1 cellular context compared by ENCODE assay signal in the genomic region with DNA sequence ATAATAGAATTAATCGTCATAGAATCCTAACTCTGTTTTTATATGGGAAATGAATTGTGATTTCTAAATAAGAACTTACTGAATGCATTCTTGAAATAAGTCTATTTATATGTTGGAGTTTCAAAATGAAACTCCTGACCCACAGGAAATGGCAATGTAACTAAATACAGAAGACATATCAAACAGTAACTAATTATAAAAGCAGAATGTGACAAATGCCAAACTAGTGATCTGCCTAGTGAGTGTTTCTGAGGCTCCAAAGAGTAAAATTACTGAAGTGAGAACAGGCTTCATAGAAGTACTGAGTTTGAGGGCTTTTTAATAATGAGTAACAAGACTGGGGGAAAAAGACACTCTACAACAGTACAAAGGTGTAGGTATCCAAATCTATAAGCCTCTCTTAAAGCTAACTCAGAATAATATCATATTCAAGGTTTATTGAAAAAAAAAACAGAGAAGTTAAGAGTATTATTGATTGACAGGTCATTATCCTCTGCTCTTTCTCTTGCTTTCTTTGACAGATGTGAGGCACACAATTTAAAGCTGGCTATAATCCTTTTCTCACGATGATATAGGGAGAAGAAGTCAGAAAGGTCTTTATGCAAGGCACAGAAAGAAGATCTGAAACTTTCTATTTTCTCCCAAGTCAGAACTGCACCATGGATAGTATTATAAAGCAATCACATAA.
TF ChIP-seq lines count a peak whose summit lies in the region.

No MANE protein-coding gene starts in this region.

TF ChIP-seq in GM23338, 12 proteins besides CTCF, POLR2A, EP300 and RAD21 (continued from another document):
- TF ChIP-seq, protein P1, sequence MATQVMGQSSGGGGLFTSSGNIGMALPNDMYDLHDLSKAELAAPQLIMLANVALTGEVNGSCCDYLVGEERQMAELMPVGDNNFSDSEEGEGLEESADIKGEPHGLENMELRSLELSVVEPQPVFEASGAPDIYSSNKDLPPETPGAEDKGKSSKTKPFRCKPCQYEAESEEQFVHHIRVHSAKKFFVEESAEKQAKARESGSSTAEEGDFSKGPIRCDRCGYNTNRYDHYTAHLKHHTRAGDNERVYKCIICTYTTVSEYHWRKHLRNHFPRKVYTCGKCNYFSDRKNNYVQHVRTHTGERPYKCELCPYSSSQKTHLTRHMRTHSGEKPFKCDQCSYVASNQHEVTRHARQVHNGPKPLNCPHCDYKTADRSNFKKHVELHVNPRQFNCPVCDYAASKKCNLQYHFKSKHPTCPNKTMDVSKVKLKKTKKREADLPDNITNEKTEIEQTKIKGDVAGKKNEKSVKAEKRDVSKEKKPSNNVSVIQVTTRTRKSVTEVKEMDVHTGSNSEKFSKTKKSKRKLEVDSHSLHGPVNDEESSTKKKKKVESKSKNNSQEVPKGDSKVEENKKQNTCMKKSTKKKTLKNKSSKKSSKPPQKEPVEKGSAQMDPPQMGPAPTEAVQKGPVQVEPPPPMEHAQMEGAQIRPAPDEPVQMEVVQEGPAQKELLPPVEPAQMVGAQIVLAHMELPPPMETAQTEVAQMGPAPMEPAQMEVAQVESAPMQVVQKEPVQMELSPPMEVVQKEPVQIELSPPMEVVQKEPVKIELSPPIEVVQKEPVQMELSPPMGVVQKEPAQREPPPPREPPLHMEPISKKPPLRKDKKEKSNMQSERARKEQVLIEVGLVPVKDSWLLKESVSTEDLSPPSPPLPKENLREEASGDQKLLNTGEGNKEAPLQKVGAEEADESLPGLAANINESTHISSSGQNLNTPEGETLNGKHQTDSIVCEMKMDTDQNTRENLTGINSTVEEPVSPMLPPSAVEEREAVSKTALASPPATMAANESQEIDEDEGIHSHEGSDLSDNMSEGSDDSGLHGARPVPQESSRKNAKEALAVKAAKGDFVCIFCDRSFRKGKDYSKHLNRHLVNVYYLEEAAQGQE (IDR thresholded peaks at IDR 0.05; ENCODE audit: unreplicated experiment) = no peak
- no peak for TF ChIP-seq EZH2phosphoT487 (IDR thresholded peaks at IDR 0.05; ENCODE audit: unreplicated experiment)
- TF ChIP-seq, protein P2, sequence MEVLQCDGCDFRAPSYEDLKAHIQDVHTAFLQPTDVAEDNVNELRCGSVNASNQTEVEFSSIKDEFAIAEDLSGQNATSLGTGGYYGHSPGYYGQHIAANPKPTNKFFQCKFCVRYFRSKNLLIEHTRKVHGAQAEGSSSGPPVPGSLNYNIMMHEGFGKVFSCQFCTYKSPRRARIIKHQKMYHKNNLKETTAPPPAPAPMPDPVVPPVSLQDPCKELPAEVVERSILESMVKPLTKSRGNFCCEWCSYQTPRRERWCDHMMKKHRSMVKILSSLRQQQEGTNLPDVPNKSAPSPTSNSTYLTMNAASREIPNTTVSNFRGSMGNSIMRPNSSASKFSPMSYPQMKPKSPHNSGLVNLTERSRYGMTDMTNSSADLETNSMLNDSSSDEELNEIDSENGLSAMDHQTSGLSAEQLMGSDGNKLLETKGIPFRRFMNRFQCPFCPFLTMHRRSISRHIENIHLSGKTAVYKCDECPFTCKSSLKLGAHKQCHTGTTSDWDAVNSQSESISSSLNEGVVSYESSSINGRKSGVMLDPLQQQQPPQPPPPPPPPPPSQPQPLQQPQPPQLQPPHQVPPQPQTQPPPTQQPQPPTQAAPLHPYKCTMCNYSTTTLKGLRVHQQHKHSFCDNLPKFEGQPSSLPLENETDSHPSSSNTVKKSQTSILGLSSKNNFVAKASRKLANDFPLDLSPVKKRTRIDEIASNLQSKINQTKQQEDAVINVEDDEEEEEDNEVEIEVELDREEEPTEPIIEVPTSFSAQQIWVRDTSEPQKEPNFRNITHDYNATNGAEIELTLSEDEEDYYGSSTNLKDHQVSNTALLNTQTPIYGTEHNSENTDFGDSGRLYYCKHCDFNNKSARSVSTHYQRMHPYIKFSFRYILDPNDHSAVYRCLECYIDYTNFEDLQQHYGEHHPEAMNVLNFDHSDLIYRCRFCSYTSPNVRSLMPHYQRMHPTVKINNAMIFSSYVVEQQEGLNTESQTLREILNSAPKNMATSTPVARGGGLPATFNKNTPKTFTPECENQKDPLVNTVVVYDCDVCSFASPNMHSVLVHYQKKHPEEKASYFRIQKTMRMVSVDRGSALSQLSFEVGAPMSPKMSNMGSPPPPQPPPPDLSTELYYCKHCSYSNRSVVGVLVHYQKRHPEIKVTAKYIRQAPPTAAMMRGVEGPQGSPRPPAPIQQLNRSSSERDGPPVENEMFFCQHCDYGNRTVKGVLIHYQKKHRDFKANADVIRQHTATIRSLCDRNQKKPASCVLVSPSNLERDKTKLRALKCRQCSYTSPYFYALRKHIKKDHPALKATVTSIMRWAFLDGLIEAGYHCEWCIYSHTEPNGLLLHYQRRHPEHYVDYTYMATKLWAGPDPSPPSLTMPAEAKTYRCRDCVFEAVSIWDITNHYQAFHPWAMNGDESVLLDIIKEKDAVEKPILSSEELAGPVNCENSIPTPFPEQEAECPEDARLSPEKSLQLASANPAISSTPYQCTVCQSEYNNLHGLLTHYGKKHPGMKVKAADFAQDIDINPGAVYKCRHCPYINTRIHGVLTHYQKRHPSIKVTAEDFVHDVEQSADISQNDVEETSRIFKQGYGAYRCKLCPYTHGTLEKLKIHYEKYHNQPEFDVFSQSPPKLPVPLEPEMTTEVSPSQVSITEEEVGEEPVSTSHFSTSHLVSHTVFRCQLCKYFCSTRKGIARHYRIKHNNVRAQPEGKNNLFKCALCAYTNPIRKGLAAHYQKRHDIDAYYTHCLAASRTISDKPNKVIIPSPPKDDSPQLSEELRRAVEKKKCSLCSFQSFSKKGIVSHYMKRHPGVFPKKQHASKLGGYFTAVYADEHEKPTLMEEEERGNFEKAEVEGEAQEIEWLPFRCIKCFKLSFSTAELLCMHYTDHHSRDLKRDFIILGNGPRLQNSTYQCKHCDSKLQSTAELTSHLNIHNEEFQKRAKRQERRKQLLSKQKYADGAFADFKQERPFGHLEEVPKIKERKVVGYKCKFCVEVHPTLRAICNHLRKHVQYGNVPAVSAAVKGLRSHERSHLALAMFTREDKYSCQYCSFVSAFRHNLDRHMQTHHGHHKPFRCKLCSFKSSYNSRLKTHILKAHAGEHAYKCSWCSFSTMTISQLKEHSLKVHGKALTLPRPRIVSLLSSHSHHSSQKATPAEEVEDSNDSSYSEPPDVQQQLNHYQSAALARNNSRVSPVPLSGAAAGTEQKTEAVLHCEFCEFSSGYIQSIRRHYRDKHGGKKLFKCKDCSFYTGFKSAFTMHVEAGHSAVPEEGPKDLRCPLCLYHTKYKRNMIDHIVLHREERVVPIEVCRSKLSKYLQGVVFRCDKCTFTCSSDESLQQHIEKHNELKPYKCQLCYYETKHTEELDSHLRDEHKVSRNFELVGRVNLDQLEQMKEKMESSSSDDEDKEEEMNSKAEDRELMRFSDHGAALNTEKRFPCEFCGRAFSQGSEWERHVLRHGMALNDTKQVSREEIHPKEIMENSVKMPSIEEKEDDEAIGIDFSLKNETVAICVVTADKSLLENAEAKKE (CRISPR knock-in tag; IDR thresholded peaks at IDR 0.05) = no peak
